ENCODE assay signal across 18 cellular contexts in genomic region chr4:42142586-42142985, GRCh38. TPM values are rescaled to one million over a fixed set of nuclear protein-coding genes. Genes with fewer than 3 reads are reported as not detected.
DNase-seq lines count a peak whose midpoint lies in the region; ATAC-seq and TF ChIP-seq lines count a peak whose summit lies in the region.
"Had no signal": no experiment of that assay in that cellular context is flagged by ENCODE, and none has a peak within 500 bp of the region (broad histone marks: within the 10 kb centered on the region; RNA-seq: fewer than 3 reads in every experiment).

No MANE protein-coding gene starts in this region.

- no peak overlapping the region for H2AFZ ChIP-seq in SK-N-SH (ENCODE audit: low read depth)

- no peaks in the 10 kb centered on the region for H4K20me1 ChIP-seq in SK-N-SH (ENCODE audit: insufficient read depth)

- ATAC-seq in SK-N-SH treated with all-trans-retinoic acid at 6 μM for 48 hours, result peak; percentile 32; the same call in 1 of the 3 replicates
- ATAC-seq in RWPE2 (ENCODE audit: low read depth), result 0 out of 3 replicates have a peak, but pooled peaks have one; percentile 31
- no peak for ATAC-seq in GM19351 (IDR thresholded peaks at IDR 0.05; ENCODE audit: unreplicated experiment)

- H3K79me2 ChIP-seq in SK-N-SH (ENCODE audit: insufficient read depth), result no peaks in the 10 kb centered on the region

- no peaks in the 10 kb centered on the region for H3K9me2 ChIP-seq in SK-N-SH

- WGBS in SK-N-SH (ENCODE audit: low lambda C conversion rate), result 44% methylated on average over 5 of the region's 5 CpGs

- TF ChIP-seq CTCF in SK-N-SH (IDR thresholded peaks at IDR 0.05) (no peak), RWPE2 (IDR thresholded peaks at IDR 0.05; ENCODE audit: poor library complexity, severe bottlenecking) (no peak)

- H3K27me3 ChIP-seq in SK-N-SH (ENCODE audit: insufficient read depth) (no peaks in the 10 kb centered on the region; the same call in 1 of the 2 replicates), RWPE2 (ENCODE audit: insufficient read depth, poor library complexity, severe bottlenecking) (peaks cover 23% of the 10 kb centered on the region)
- H3K27me3 ChIP-seq: BLaER1 treated with 17β-estradiol and CSF1 and Interleukin-3, amounts not matched to agents 10 nM and 100 nM had no signal

- H3K4me1 ChIP-seq in SK-N-SH (ENCODE audit: control insufficient read depth in 1 of 2, insufficient read depth in 2 of 2, low read depth in 1 of 2, low read length in 1 of 2) (no peaks in the 10 kb centered on the region), RWPE2 (ENCODE audit: insufficient read depth, poor library complexity, severe bottlenecking) (no peaks in the 10 kb centered on the region)

- CTCF ChIA-PET in SK-N-SH (lab: Yijun Ruan, JAX), result interaction anchor here (1.2 kb wide), 1 partner anchor 10 kb away, joined by 3 read pairs; the partner anchor contains the start of gene BEND4

- H3K36me3 ChIP-seq in SK-N-SH (replicated peaks in 1 of 2; ENCODE audit: control insufficient read depth in 1 of 2, insufficient read depth in 2 of 2, low read length in 1 of 2) (no peaks in the 10 kb centered on the region), RWPE2 (ENCODE audit: low read depth) (no peaks in the 10 kb centered on the region)

- no peak overlapping the region for H3K9ac ChIP-seq in SK-N-SH
- H3K9ac ChIP-seq: BLaER1 treated with 17β-estradiol and CSF1 and Interleukin-3, amounts not matched to agents 10 nM and 100 nM had no signal

- H3K27ac ChIP-seq in SK-N-SH (ENCODE audit: low read depth in 2 of 2, low read length in 1 of 2) (no peak overlapping the region), RWPE2 (ENCODE audit: poor library complexity, severe bottlenecking) (no peak overlapping the region)
- H3K27ac ChIP-seq: 22Rv1; BLaER1 treated with 17β-estradiol and CSF1 and Interleukin-3, amounts not matched to agents 10 nM and 100 nM; HL-60 had no signal

- POLR2A ChIA-PET in SK-N-SH (lab: Yijun Ruan, JAX), result no interaction called here

- H3F3A ChIP-seq in SK-N-SH (replicated peaks; ENCODE audit: insufficient read depth), result no peaks in the 10 kb centered on the region

- H3K9me3 ChIP-seq in SK-N-SH, result no peaks in the 10 kb centered on the region
- no peaks in the 10 kb centered on the region for H3K9me3 ChIP-seq in RWPE2 (ENCODE audit: severe bottlenecking)

- no peak for TF ChIP-seq EP300 in SK-N-SH (IDR thresholded peaks at IDR 0.05; ENCODE audit: borderline replicate concordance in 1 of 2, low read depth in 1 of 2, low read length in 1 of 2)

- no peak overlapping the region for H3K4me3 ChIP-seq in SK-N-SH (ENCODE audit: low read depth in 2 of 2, low read length in 1 of 2)
- H3K4me3 ChIP-seq in RWPE2 (ENCODE audit: severe bottlenecking), result no peak overlapping the region
- H3K4me3 ChIP-seq: BLaER1 treated with 17β-estradiol and CSF1 and Interleukin-3, amounts not matched to agents 10 nM and 100 nM had no signal

- TF ChIP-seq RAD21 in SK-N-SH (IDR thresholded peaks at IDR 0.05; ENCODE audit: low read length), result no peak

- H3K4me2 ChIP-seq in SK-N-SH, result no peak overlapping the region
- H3K4me2 ChIP-seq: BLaER1 treated with 17β-estradiol and CSF1 and Interleukin-3, amounts not matched to agents 10 nM and 100 nM had no signal

- DNase-seq in SK-N-SH (no peak), HS-5 (ENCODE audit: low read depth) (peak; percentile 6), RWPE2 (ENCODE audit: low spot score) (no peak), NCI-H2171 (lab: John Stamatoyannopoulos, UW) (no peak), posterior vena cava (ENCODE audit: low spot score) (no peak)
- DNase-seq: CD4-positive, CD25-positive, alpha-beta regulatory T cell; DMS 273 treated with DMSO at 0.1 percent for 48 hours; EL; GDM1; HCEC 1CT; HFFc6; KG1 had no signal

- intact Hi-C loops in posterior vena cava (cut with DNase I), result no loop called here

TF ChIP-seq in SK-N-SH treated with all-trans-retinoic acid at 6 μM for 48 hours, 23 proteins besides CTCF, POLR2A, EP300 and RAD21:
- TF ChIP-seq ESRRG (CRISPR knock-in tag; IDR thresholded peaks at IDR 0.05) (no peak), TOX (CRISPR knock-in tag; IDR thresholded peaks at IDR 0.05; ENCODE audit: borderline replicate concordance) (no peak), BACH2 (CRISPR knock-in tag; IDR thresholded peaks at IDR 0.05; ENCODE audit: borderline replicate concordance) (no peak), ZFP30 (CRISPR knock-in tag; IDR thresholded peaks at IDR 0.05) (no peak), ZC3H10 (CRISPR knock-in tag; IDR thresholded peaks at IDR 0.05) (no peak)
- TF ChIP-seq, protein P1, sequence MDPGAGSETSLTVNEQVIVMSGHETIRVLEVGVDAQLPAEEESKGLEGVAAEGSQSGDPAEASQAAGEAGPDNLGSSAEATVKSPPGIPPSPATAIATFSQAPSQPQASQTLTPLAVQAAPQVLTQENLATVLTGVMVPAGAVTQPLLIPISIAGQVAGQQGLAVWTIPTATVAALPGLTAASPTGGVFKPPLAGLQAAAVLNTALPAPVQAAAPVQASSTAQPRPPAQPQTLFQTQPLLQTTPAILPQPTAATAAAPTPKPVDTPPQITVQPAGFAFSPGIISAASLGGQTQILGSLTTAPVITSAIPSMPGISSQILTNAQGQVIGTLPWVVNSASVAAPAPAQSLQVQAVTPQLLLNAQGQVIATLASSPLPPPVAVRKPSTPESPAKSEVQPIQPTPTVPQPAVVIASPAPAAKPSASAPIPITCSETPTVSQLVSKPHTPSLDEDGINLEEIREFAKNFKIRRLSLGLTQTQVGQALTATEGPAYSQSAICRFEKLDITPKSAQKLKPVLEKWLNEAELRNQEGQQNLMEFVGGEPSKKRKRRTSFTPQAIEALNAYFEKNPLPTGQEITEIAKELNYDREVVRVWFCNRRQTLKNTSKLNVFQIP (CRISPR knock-in tag; IDR thresholded peaks at IDR 0.05; ENCODE audit: borderline replicate concordance, low read depth), result no peak
TF ChIP-seq in SK-N-SH treated with all-trans-retinoic acid at 6 μM for 48 hours: peak in this region for 0.

TF ChIP-seq in SK-N-SH, 30 proteins besides CTCF, POLR2A, EP300 and RAD21:
- TF ChIP-seq MAX (IDR thresholded peaks at IDR 0.05; ENCODE audit: low read depth) (no peak), EZH2phosphoT487 (IDR thresholded peaks at IDR 0.05; ENCODE audit: borderline replicate concordance, low read depth) (no peak), POLR2AphosphoS5 (IDR thresholded peaks at IDR 0.05; ENCODE audit: low read depth, low read length) (no peak), TCF12 (IDR thresholded peaks at IDR 0.05) (no peak), YY1 (IDR thresholded peaks at IDR 0.05; ENCODE audit: low read depth) (no peak), FOXJ3 (CRISPR knock-in tag; IDR thresholded peaks at IDR 0.05) (no peak)
- TF ChIP-seq, protein P2, sequence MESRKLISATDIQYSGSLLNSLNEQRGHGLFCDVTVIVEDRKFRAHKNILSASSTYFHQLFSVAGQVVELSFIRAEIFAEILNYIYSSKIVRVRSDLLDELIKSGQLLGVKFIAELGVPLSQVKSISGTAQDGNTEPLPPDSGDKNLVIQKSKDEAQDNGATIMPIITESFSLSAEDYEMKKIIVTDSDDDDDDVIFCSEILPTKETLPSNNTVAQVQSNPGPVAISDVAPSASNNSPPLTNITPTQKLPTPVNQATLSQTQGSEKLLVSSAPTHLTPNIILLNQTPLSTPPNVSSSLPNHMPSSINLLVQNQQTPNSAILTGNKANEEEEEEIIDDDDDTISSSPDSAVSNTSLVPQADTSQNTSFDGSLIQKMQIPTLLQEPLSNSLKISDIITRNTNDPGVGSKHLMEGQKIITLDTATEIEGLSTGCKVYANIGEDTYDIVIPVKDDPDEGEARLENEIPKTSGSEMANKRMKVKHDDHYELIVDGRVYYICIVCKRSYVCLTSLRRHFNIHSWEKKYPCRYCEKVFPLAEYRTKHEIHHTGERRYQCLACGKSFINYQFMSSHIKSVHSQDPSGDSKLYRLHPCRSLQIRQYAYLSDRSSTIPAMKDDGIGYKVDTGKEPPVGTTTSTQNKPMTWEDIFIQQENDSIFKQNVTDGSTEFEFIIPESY (IDR thresholded peaks at IDR 0.05; ENCODE audit: borderline replicate concordance, low read depth), result no peak

RNA-seq across cellular contexts. Expression of gene BEND4, which starts 9.9 kb away (rescaled TPM):
- polyA plus RNA-seq in SK-N-SH (2012; rRNA removed), result 0.02 and 0.03 TPM in 2 replicates
- polyA plus RNA-seq in SK-N-SH (2012; cell fraction: cytosol; rRNA removed), result 0.03 and 0.04 TPM in 2 replicates
- polyA plus RNA-seq in SK-N-SH (2012; cell fraction: nucleus; rRNA removed), result 0.02 and 0.04 TPM in 2 replicates
- total RNA-seq in posterior vena cava, result under 1 TPM; 0.05 to 0.24 TPM
- total RNA-seq: H4, HFFc6 had no signal
